ENCODE assay signal across 1 cellular context in genomic region chr12:98509063-98509462, GRCh38.
TF ChIP-seq lines count a peak whose summit lies in the region.

No MANE protein-coding gene starts in this region.

TF ChIP-seq in HepG2, 621 proteins besides CTCF, POLR2A, EP300 and RAD21 (continued from another document):
- TF ChIP-seq ZBED4 (CRISPR knock-in tag; IDR thresholded peaks at IDR 0.05; ENCODE audit: borderline replicate concordance) (no peak), ZNF704 (CRISPR knock-in tag; IDR thresholded peaks at IDR 0.05; ENCODE audit: borderline replicate concordance) (no peak), KDM2A (CRISPR knock-in tag; IDR thresholded peaks at IDR 0.05; ENCODE audit: borderline replicate concordance, low read depth) (no peak), PITX1 (CRISPR knock-in tag; IDR thresholded peaks at IDR 0.05) (no peak), ZZZ3 (CRISPR knock-in tag; IDR thresholded peaks at IDR 0.05; ENCODE audit: borderline replicate concordance) (no peak), ZNF383 (CRISPR knock-in tag; IDR thresholded peaks at IDR 0.05; ENCODE audit: borderline replicate concordance) (no peak), SMAD9 (CRISPR knock-in tag; IDR thresholded peaks at IDR 0.05) (no peak), EEA1 (CRISPR knock-in tag; IDR thresholded peaks at IDR 0.05; ENCODE audit: borderline replicate concordance) (no peak), ZNF557 (CRISPR knock-in tag; IDR thresholded peaks at IDR 0.05) (no peak), ZNF367 (CRISPR knock-in tag; IDR thresholded peaks at IDR 0.05; ENCODE audit: borderline replicate concordance) (no peak)
TF ChIP-seq in HepG2: peak in this region for 0.
